30 cellular contexts compared by ENCODE assay signal in genomic region chr3:9638147-9638546, GRCh38.
"Had no signal": no experiment of that assay in that cellular context is flagged by ENCODE, and none has a peak within 500 bp of the region (broad histone marks: within the 10 kb centered on the region; RNA-seq: fewer than 3 reads in every experiment).

No MANE protein-coding gene starts in this region.

- H3K27ac ChIP-seq: ovary, stomach, thyroid gland, upper lobe of left lung, WERI-Rb-1 had no signal

- DNase-seq: activated CD4-positive, alpha-beta memory T cell treated with anti-CD3 and anti-CD28 coated beads, Interleukin-2, amount 10 ng/mL, durations not matched to agents 7 days and 5 days; activated CD4-positive, alpha-beta T cell treated with anti-CD3 and anti-CD28 coated beads, Interleukin-2, amount 10 ng/mL, durations not matched to agents 24 days and 14 days; activated CD4-positive, CD25-positive, alpha-beta regulatory T cell treated with anti-CD3 and anti-CD28 coated beads, Interleukin-2, amount 50 U/mL, for 72 hours; activated gamma-delta T cell treated with Interleukin-2 at 50 U/mL for 16 hours; activated naive CD8-positive, alpha-beta T cell treated with anti-CD3 and anti-CD28 coated beads, Interleukin-2, amount 50 U/mL, for 24 hours; activated T-cell treated with anti-CD3 and anti-CD28 coated beads, Interleukin-2, amount 50 U/mL, for 4 hours; amygdala; caudate nucleus; cortex of kidney; foreskin fibroblast; head of caudate nucleus; hypothalamus; immature natural killer cell; kidney; left colon; naive B cell; ovary; stimulated activated CD4-positive, alpha-beta T cell treated with anti-CD3 and anti-CD28 coated beads, Interleukin-1b, Interleukin-23, amount 100 ng/mL, for 48 hours; stimulated activated CD4-positive, alpha-beta T cell treated with anti-CD3 and anti-CD28 coated beads, Interleukin-4, amount 100 ng/mL, for 4 hours; stimulated activated CD8-positive, alpha-beta memory T cell treated with anti-CD3 and anti-CD28 coated beads, Interleukin-4, amount 100 ng/mL, for 48 hours; stomach; T-helper 2 cell; thyroid gland; upper lobe of left lung; WERI-Rb-1 had no signal

- H3K4me2 ChIP-seq: smooth muscle cell had no signal

- H3K4me3 ChIP-seq: ovary, smooth muscle cell, stomach, thyroid gland, upper lobe of left lung had no signal

- H3K4me1 ChIP-seq: stomach, thyroid gland, upper lobe of left lung had no signal

- ATAC-seq: activated naive CD8-positive, alpha-beta T cell treated with anti-CD3 and anti-CD28 coated beads, Interleukin-2, amount 50 U/mL, for 24 hours; activated T-cell treated with anti-CD3 and anti-CD28 coated beads, Interleukin-2, amount 50 U/mL, for 4 hours; activated T-helper 17 cell treated with anti-CD3 and anti-CD28 coated beads, Interleukin-2, amount 50 U/mL, for 72 hours; esophagus mucosa; left colon; stimulated activated memory B cell treated with anti-CD40 and anti-IgM and Interleukin-4, amounts not matched to agents 10 μg/mL and 1 μg/mL and 100 μg/mL, for 72 hours had no signal

- H3K27me3 ChIP-seq: ovary, thyroid gland, upper lobe of left lung had no signal

- H3K9me3 ChIP-seq: ovary, stomach, thyroid gland, upper lobe of left lung had no signal

- H3K36me3 ChIP-seq: ovary, stomach, thyroid gland, upper lobe of left lung, WERI-Rb-1 had no signal

- FAIRE-seq: endothelial cell of umbilical vein, kidney had no signal
